Comparison of ENCODE assay signal across 8 cellular contexts in the genomic region with DNA sequence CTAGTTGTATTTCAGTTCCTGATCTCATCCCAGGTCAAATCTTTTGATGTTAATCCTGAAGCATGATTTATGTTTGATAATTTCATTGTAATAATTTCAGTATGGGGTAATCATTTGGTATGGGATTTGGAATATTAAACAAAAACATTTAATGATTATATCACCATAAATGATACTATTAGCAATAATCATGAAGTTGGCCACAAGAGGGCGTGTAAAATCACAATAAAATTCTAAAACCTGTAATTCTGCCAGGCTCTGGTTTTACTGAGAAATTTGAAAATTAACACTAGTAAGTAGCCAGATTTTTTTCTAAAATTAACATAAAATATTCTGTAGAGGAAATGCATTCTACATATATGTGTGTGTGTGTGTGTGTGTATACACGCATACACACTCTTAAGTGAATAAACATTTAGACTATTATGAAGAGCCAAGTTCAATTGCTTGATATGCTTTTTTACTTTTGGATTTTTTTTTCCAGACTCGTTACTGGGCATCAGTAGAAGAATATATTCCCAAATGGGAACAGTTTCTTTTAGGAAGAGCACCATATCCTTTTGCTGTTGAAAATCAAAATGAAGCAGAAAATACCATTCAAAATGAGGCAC. TPM values are rescaled to one million over a fixed set of nuclear protein-coding genes. Genes with fewer than 3 reads are reported as not detected.
DNase-seq lines count a peak whose midpoint lies in the region; ATAC-seq and TF ChIP-seq lines count a peak whose summit lies in the region.

No MANE protein-coding gene starts in this region.

- H3K9me3 ChIP-seq in H9 (ENCODE audit: control insufficient read depth, low read depth, low read length) (no peaks in the 10 kb centered on the region), right lobe of liver (no peaks in the 10 kb centered on the region)

- no peak overlapping the region for H2BK20ac ChIP-seq in H9 (ENCODE audit: low read depth, low read length, poor library complexity, severe bottlenecking)

- no peak overlapping the region for H4K91ac ChIP-seq in H9 (ENCODE audit: insufficient read length, low read depth, low read length)

- CTCF ChIA-PET in T-cell (lab: Charles Lee) = no interaction called here

- H3K27me3 ChIP-seq in H9 (ENCODE audit: insufficient read depth, low read length) = no peaks in the 10 kb centered on the region
- no peaks in the 10 kb centered on the region for H3K27me3 ChIP-seq in right lobe of liver

- no peaks in the 10 kb centered on the region for H3K36me3 Mint-ChIP-seq in H9 (ENCODE audit: insufficient read depth in 1 of 3, low read depth in 3 of 3)
- no peaks in the 10 kb centered on the region for H3K36me3 Mint-ChIP-seq in T-cell

- H3K36me3 ChIP-seq in right lobe of liver = no peaks in the 10 kb centered on the region

- intact Hi-C loops in right lobe of liver (cut with DNase I) = no loop called here

- H2AFZ ChIP-seq in H9 (ENCODE audit: low read length) = no peak overlapping the region

- H3K23ac ChIP-seq in H9 (ENCODE audit: insufficient read length, low read depth, low read length) = no peak overlapping the region

- H3K4me1 ChIP-seq in H9 (ENCODE audit: insufficient read depth, low read length) (no peaks in the 10 kb centered on the region), right lobe of liver (no peaks in the 10 kb centered on the region)

- peaks cover 8 to 17% of the 10 kb centered on the region in 2 experiments for H3K4me1 Mint-ChIP-seq in H9
- no peaks in the 10 kb centered on the region for H3K4me1 Mint-ChIP-seq in T-cell

- no peak overlapping the region for H3K18ac ChIP-seq in H9 (ENCODE audit: insufficient read length, low read depth, low read length)

- no peaks in the 10 kb centered on the region for H4K20me1 ChIP-seq in H9 (ENCODE audit: control insufficient read depth, insufficient read depth, insufficient read length)

- TF ChIP-seq CTCF in H9 (conservative IDR thresholded peaks at IDR 0.05) (peak; percentile 84), right lobe of liver (IDR thresholded peaks at IDR 0.05) (peak; percentile 34 to 64 (median 57))

- H3K9me3 Mint-ChIP-seq in H9 (no peaks in the 10 kb centered on the region), T-cell (no peaks in the 10 kb centered on the region)

- H3K56ac ChIP-seq in H9 (ENCODE audit: insufficient read length, low read depth, low read length) = no peak overlapping the region

- H3T11ph ChIP-seq in H9 (ENCODE audit: low read length) = no peak overlapping the region

- WGBS in H9 (ENCODE audit: extremely low coverage, insufficient read length, low lambda C conversion rate) = no CpG with 5 or more reads among the region's 3 CpGs
- WGBS in right lobe of liver (ENCODE audit: insufficient coverage, low coverage, low lambda C conversion rate, missing lambda C conversion rate) = 31% methylated on average over 3 of the region's 3 CpGs

- POLR2A ChIA-PET in T-cell (lab: Charles Lee) = no interaction called here

- no peaks in the 10 kb centered on the region for H3K79me1 ChIP-seq in H9 (ENCODE audit: insufficient read depth, low read depth, low read length, poor library complexity, severe bottlenecking)

- no peak overlapping the region for H3K4me3 Mint-ChIP-seq in H9
- no peak overlapping the region for H3K4me3 Mint-ChIP-seq in T-cell

- H3K4ac ChIP-seq in H9 (ENCODE audit: low read depth, low read length) = no peak overlapping the region

- peak; percentile 12 to 32 for DNase-seq in AML-193 (lab: John Stamatoyannopoulos, UW)
- DNase-seq in H9 = no peak
- DNase-seq in amniotic epithelial cell (ENCODE audit: low read depth) = peak; percentile 8
- DNase-seq in right lobe of liver = no peak
- no peak for DNase-seq in T-cell
- DNase-seq in D341Med (ENCODE audit: low spot score) = no peak
- no peak for DNase-seq in stimulated activated CD4-positive, alpha-beta T cell treated with anti-CD3 and anti-CD28 coated beads, Interleukin-4, amount 100 ng/mL, for 4 hours

- H2BK12ac ChIP-seq in H9 (ENCODE audit: insufficient read length, low read depth, low read length) = no peak overlapping the region

- H3K79me2 ChIP-seq in H9 (ENCODE audit: insufficient read depth, low read length) = no peaks in the 10 kb centered on the region

- H3K27me3 Mint-ChIP-seq in H9 (ENCODE audit: low read depth) = peaks cover 2% of the 10 kb centered on the region; the same call in 1 of the 2 replicates
- peaks cover 0 to 4% of the 10 kb centered on the region in 2 donors for H3K27me3 Mint-ChIP-seq in T-cell

- H4K5ac ChIP-seq in H9 (ENCODE audit: insufficient read length, low read depth, low read length) = no peak overlapping the region

- no peak overlapping the region for H2BK15ac ChIP-seq in H9 (ENCODE audit: low read depth, low read length)

- H3K4me3 ChIP-seq in right lobe of liver = no peak overlapping the region

- H3K9ac ChIP-seq in H9 (ENCODE audit: extremely low read depth, insufficient read length, low read length) = no peak overlapping the region

- H3K27ac Mint-ChIP-seq in H9 (no peak overlapping the region), T-cell (no peak overlapping the region)

- H2AK5ac ChIP-seq in H9 (ENCODE audit: insufficient read length, low read length) = no peak overlapping the region

- no peak overlapping the region for H2BK120ac ChIP-seq in H9 (ENCODE audit: low read depth, low read length, poor library complexity, severe bottlenecking)

- TF ChIP-seq POLR2A in right lobe of liver (IDR thresholded peaks at IDR 0.05) = no peak

- H3K27ac ChIP-seq in H9 (ENCODE audit: insufficient read length, low read depth, low read length) = no peak overlapping the region
- H3K27ac ChIP-seq in right lobe of liver = no peak overlapping the region

- no peak overlapping the region for H3K4me2 ChIP-seq in H9 (ENCODE audit: insufficient read depth, insufficient read length, low read length)

- ATAC-seq in right lobe of liver (no peak), T-cell (replicated peaks in 1 of 4) (no peak), GM19035 (IDR thresholded peaks at IDR 0.05; ENCODE audit: unreplicated experiment) (no peak)

- no peak overlapping the region for H2BK5ac ChIP-seq in H9 (ENCODE audit: insufficient read length, low read length)

- no peak overlapping the region for H4K8ac ChIP-seq in H9 (replicated peaks; ENCODE audit: insufficient read length, low read depth, low read length)

- no peaks in the 10 kb centered on the region for H3K23me2 ChIP-seq in H9 (ENCODE audit: insufficient read length, low read depth, low read length, poor library complexity, severe bottlenecking)

- H3K14ac ChIP-seq in H9 (ENCODE audit: insufficient read depth, low read length) = no peak overlapping the region

RNA-seq across cellular contexts. Expression of gene FEZF2, which starts 40.5 kb away (rescaled TPM):
- total RNA-seq in H9 (2021) (0.11 TPM in 1 of 2 replicates, not detected in the other), right lobe of liver (not detected), T-cell (not detected)

Comparison
In these comparisons a context has a peak if more than half of its experiments do, and no peak if none do; other contexts are left out.
1. DNase-seq: peak in AML-193 (2 of 2) and amniotic epithelial cell (single experiment); none in H9 (single experiment), right lobe of liver (0 of 3), T-cell (0 of 34), D341Med (single experiment) and stimulated activated CD4-positive, alpha-beta T cell treated with anti-CD3 and anti-CD28 coated beads, Interleukin-4, amount 100 ng/mL, for 4 hours (0 of 2).